In genomic region chr2:210630904-210631560, GRCh38 we compare ENCODE assay signal across 15 cellular contexts.
A peak's percentile ranks its signal among the peaks of the same experiment; 100 is the strongest.
DNase-seq lines count a peak whose midpoint lies in the region; TF ChIP-seq lines count a peak whose summit lies in the region.
"Had no signal": no experiment of that assay in that cellular context is flagged by ENCODE, and none has a peak within 500 bp of the region (broad histone marks: within the 10 kb centered on the region; RNA-seq: fewer than 3 reads in every experiment).

No MANE protein-coding gene starts in this region.

- H3K4me3 Mint-ChIP-seq in nephron progenitor cell, result no peak overlapping the region
- H3K4me3 Mint-ChIP-seq: activated T-cell treated with anti-CD3 and anti-CD28 coated beads, Interleukin-2, amount 50 U/mL, for 24 hours; naive thymus-derived CD4-positive, alpha-beta T cell had no signal

- H3K4me3 ChIP-seq in HAP-1, result no peak overlapping the region
- H3K4me3 ChIP-seq: K562 had no signal

- peaks cover 10% of the 10 kb centered on the region for H3K4me1 Mint-ChIP-seq in nephron progenitor cell
- H3K4me1 Mint-ChIP-seq: naive thymus-derived CD4-positive, alpha-beta T cell had no signal

- TF ChIP-seq CTCF in nephron progenitor cell (IDR thresholded peaks at IDR 0.05), result no peak

- peak overlapping the region; percentile 73 for H3K27ac Mint-ChIP-seq in nephron progenitor cell
- H3K27ac Mint-ChIP-seq: activated T-cell treated with anti-CD3 and anti-CD28 coated beads, Interleukin-2, amount 50 U/mL, for 24 hours; naive thymus-derived CD4-positive, alpha-beta T cell had no signal

- DNase-seq in DMS79 treated with DMSO at 0.1 percent for 48 hours (lab: John Stamatoyannopoulos, UW) (peak; percentile 50), NCI-H146 treated with DMSO at 0.1 percent for 48 hours (lab: John Stamatoyannopoulos, UW; ENCODE audit: unreplicated experiment) (peak; percentile 78), NCI-H524 (lab: John Stamatoyannopoulos, UW) (peak; percentile 83 to 98), nephron progenitor cell (no peak), HAP-1 (ENCODE audit: low spot score in 2 of 2) (no peak), GOT3 (lab: John Stamatoyannopoulos, UW) (no peak), dermis blood vessel endothelial cell (no peak)
- DNase-seq in NK-92 treated with Interleukin-12 subunit alpha and Interleukin-12 subunit beta, amount 100 ng/mL, for 24 hours (lab: John Stamatoyannopoulos, UW), result no peak
- DNase-seq: activated CD4-positive, alpha-beta T cell treated with anti-CD3 and anti-CD28 coated beads, Interleukin-2, amount 50 U/mL, for 48 hours; activated T-cell treated with anti-CD3 and anti-CD28 coated beads, Interleukin-2, amount 50 U/mL, for 24 hours; Caco-2; naive thymus-derived CD4-positive, alpha-beta T cell; NCI-H1048; OCI-M1 had no signal

- H3K27me3 Mint-ChIP-seq in nephron progenitor cell (ENCODE audit: low read depth, poor library complexity), result no peaks in the 10 kb centered on the region
- H3K27me3 Mint-ChIP-seq: activated T-cell treated with anti-CD3 and anti-CD28 coated beads, Interleukin-2, amount 50 U/mL, for 24 hours had no signal

- no peaks in the 10 kb centered on the region for H3K27me3 ChIP-seq in HAP-1 (ENCODE audit: low read depth)

- H3K36me3 Mint-ChIP-seq in nephron progenitor cell (ENCODE audit: low read depth), result peaks cover 12% of the 10 kb centered on the region
- H3K36me3 Mint-ChIP-seq: naive thymus-derived CD4-positive, alpha-beta T cell had no signal

- H3K9me3 ChIP-seq in HAP-1, result no peaks in the 10 kb centered on the region
- H3K9me3 ChIP-seq: Caco-2 had no signal

- no peaks in the 10 kb centered on the region for H3K36me3 ChIP-seq in HAP-1 (replicated peaks)

- in situ Hi-C loops in HAP-1 (cut with MboI; ENCODE audit: low sequenced_read_pairs), result no loop called here

- no peaks in the 10 kb centered on the region for H3K9me3 Mint-ChIP-seq in nephron progenitor cell
- H3K9me3 Mint-ChIP-seq: activated T-cell treated with anti-CD3 and anti-CD28 coated beads, Interleukin-2, amount 50 U/mL, for 24 hours; naive thymus-derived CD4-positive, alpha-beta T cell had no signal

- H3K4me1 ChIP-seq in HAP-1, result peaks cover 12% of the 10 kb centered on the region
- H3K4me1 ChIP-seq: Caco-2 had no signal

Comparison
In these comparisons a context has a peak if more than half of its experiments do, and no peak if none do; other contexts are left out.
1. DNase-seq: peak in DMS79 treated with DMSO at 0.1 percent for 48 hours (single experiment), NCI-H146 treated with DMSO at 0.1 percent for 48 hours (single experiment) and NCI-H524 (2 of 2); none in nephron progenitor cell (single experiment), HAP-1 (0 of 2), GOT3 (single experiment), dermis blood vessel endothelial cell (single experiment) and NK-92 treated with Interleukin-12 subunit alpha and Interleukin-12 subunit beta, amount 100 ng/mL, for 24 hours (single experiment).